1 cellular context compared by ENCODE assay signal in genomic region chr10:48306870-48307531, GRCh38.
TF ChIP-seq lines count a peak whose summit lies in the region.

No MANE protein-coding gene starts in this region.

TF ChIP-seq in GM12878, 131 proteins besides CTCF, POLR2A, EP300 and RAD21 (continued from another document):
- TF ChIP-seq NR2F1 (conservative IDR thresholded peaks at IDR 0.05): peak; percentile 86
TF ChIP-seq in GM12878: peak in this region for 7.
